ENCODE assay signal across 8 cellular contexts in genomic region chr1:1406101-1406820, GRCh38. TPM values are rescaled to one million over a fixed set of nuclear protein-coding genes. Genes with fewer than 3 reads are reported as not detected.
DNase-seq lines count a peak whose midpoint lies in the region; ATAC-seq and TF ChIP-seq lines count a peak whose summit lies in the region.

No MANE protein-coding gene starts in this region.

- H3K9me3 Mint-ChIP-seq in IgD-negative memory B cell = no peaks in the 10 kb centered on the region

- no peaks in the 10 kb centered on the region for H3K9me3 ChIP-seq in mucosa of descending colon

- DNase-seq in AG04449 (ENCODE audit: low read depth, low spot score) (no peak), cardiac fibroblast (ENCODE audit: low read depth in 2 of 2) (no peak), mucosa of descending colon (peak in 1 of 3 donors; percentile 56), NCI-H146 (lab: John Stamatoyannopoulos, UW) (no peak)
- no peak for DNase-seq in activated CD8-positive, alpha-beta memory T cell treated with anti-CD3 and anti-CD28 coated beads for 24 hours

- H3K27ac Mint-ChIP-seq in IgD-negative memory B cell = peak overlapping the region; percentile 81 to 93 (median 93)

- peaks cover 8% of the 10 kb centered on the region for H3K36me3 Mint-ChIP-seq in IgD-negative memory B cell

- intact Hi-C loops in mucosa of descending colon (cut with DNase I, micrococcal nuclease) = no loop called here

- no peaks in the 10 kb centered on the region for H3K27me3 Mint-ChIP-seq in IgD-negative memory B cell

- POLR2A ChIA-PET in AG04449 (lab: Yijun Ruan, JAX) = no interaction called here

- TF ChIP-seq CTCF in AG04449 (IDR thresholded peaks at IDR 0.05; ENCODE audit: insufficient read depth, low read length, missing control alignments) (no peak), cardiac fibroblast (IDR thresholded peaks at IDR 0.05; ENCODE audit: low read depth, low read length) (no peak), mucosa of descending colon (IDR thresholded peaks at IDR 0.05) (no peak)

- H3K4me3 Mint-ChIP-seq in IgD-negative memory B cell = peak overlapping the region; percentile 90 to 97 (median 94)

- H3K4me3 ChIP-seq in AG04449 (ENCODE audit: low read depth, low read length) (peak overlapping the region; percentile 85), cardiac fibroblast (replicated peaks in 1 of 2; ENCODE audit: low read depth in 2 of 2, low read length in 2 of 2) (peak overlapping the region; percentile 77 to 85), mucosa of descending colon (peak overlapping the region; percentile 91)

- CTCF ChIA-PET in AG04449 (lab: Yijun Ruan, JAX) = interaction anchor here (1.3 kb wide), 1 partner anchor 58 kb away, joined by 4 read pairs; no protein-coding TSS in a partner anchor

- H3K4me1 ChIP-seq in mucosa of descending colon (ENCODE audit: low read depth) = peaks cover 14% of the 10 kb centered on the region

- ATAC-seq in mucosa of descending colon (peak; percentile 3), HG03439 (IDR thresholded peaks at IDR 0.05; ENCODE audit: unreplicated experiment) (no peak), GM19467 (IDR thresholded peaks at IDR 0.05; ENCODE audit: unreplicated experiment) (no peak)

- no peaks in the 10 kb centered on the region for H3K36me3 ChIP-seq in mucosa of descending colon (ENCODE audit: low read depth)

- H3K4me1 Mint-ChIP-seq in IgD-negative memory B cell = peaks cover 4 to 21% (median 15%) of the 10 kb centered on the region in 3 donors

RNA-seq across cellular contexts. Expression of gene MRPL20, which starts 0.8 kb away (rescaled TPM):
- polyA plus RNA-seq in IgD-negative memory B cell = 144 TPM
- 100 to 1,000 TPM in 2 of 3 donors, 10 to 100 TPM in 1; 75.7 to 106 (median 105) TPM for total RNA-seq in mucosa of descending colon

RNA-seq across cellular contexts. Expression of gene CCNL2, which starts 7.1 kb away (rescaled TPM):
- 39.8 TPM for polyA plus RNA-seq in IgD-negative memory B cell
- 100 to 1,000 TPM; 123 to 172 (median 151) TPM for total RNA-seq in mucosa of descending colon

RNA-seq across cellular contexts. Expression of gene ANKRD65, which starts 14.8 kb away (rescaled TPM):
- polyA plus RNA-seq in IgD-negative memory B cell = not detected
- total RNA-seq in mucosa of descending colon = 10 to 100 TPM in 1 of 3 donors, 1 to 10 TPM in 1, under 1 TPM in 1; 0.81 to 11.3 (median 1.9) TPM

RNA-seq across cellular contexts. Expression of gene VWA1, which starts 29.2 kb away (rescaled TPM):
- polyA plus RNA-seq in IgD-negative memory B cell = not detected
- 10 to 100 TPM; 38.5 to 89.4 (median 74.3) TPM for total RNA-seq in mucosa of descending colon

RNA-seq across cellular contexts. Expression of gene AURKAIP1, which starts 31.3 kb away (rescaled TPM):
- 177 TPM for polyA plus RNA-seq in IgD-negative memory B cell
- total RNA-seq in mucosa of descending colon = 100 to 1,000 TPM; 150 to 180 (median 177) TPM
